ENCODE assay signal across 8 cellular contexts in the genomic region with DNA sequence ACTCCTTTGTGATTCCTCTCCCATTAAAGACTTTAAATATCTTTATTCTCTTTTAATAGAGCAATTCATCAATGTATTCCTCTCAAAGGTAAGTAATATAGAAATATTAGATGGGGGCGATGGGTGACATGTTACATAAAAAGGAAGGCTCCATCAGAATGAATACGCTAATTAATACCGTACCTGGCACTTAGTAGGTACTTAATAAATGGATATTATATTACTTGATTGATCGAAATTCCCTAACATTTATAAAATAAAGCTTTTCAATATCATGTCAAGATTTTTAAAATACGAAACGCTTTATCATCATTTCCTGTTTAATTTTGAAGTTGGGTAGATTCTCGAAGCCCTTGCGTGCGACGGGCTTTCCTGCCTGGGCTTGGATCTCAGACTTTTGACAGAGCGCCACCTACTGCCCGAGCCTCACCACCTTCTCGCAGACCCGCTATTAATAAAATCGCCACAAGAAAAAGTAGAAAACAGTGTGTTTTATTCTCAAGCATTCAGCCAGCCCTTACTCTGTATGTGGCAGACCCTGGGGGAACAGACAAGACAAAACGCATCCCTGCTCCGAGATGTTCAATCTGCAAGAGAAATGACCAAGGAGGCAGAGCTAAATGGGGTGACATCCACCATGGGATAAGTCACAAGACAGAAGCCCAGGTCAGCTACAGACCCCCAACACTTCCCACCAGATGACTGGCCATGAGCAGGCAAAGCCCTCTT.
DNase-seq lines count a peak whose midpoint lies in the region; ATAC-seq and TF ChIP-seq lines count a peak whose summit lies in the region.

No MANE protein-coding gene starts in this region.

- H3K9me3 ChIP-seq in gastroesophageal sphincter: peaks cover 0 to 2% (median 0%) of the 10 kb centered on the region in 3 donors
- no peaks in the 10 kb centered on the region for H3K9me3 ChIP-seq in trophoblast cell (ENCODE audit: insufficient read depth, low read depth, low read length)
- H3K9me3 ChIP-seq in tibial nerve: peaks cover 0 to 5% (median 0%) of the 10 kb centered on the region in 4 donors

- DNase-seq in Caki2 (ENCODE audit: low read depth) (peak; percentile 41), HL-60 (ENCODE audit: low read depth in 1 of 2, low spot score in 1 of 2) (peak; percentile 10 to 39), SHP77 (lab: John Stamatoyannopoulos, UW) (peak; percentile 40 to 77), trophoblast cell (peak; percentile 53 to 76), tibial nerve (ENCODE audit: low spot score in 2 of 2) (peak; percentile 74 to 77)
- peak; percentile 55 for DNase-seq in activated effector memory CD4-positive, alpha-beta T cell treated with Interleukin-2 at 50 U/mL for 16 hours

- H3K27ac ChIP-seq in HL-60 (replicated peaks): no peak overlapping the region
- no peak overlapping the region for H3K27ac ChIP-seq in gastroesophageal sphincter
- H3K27ac ChIP-seq in trophoblast cell (ENCODE audit: low read depth, low read length): no peak overlapping the region
- H3K27ac ChIP-seq in tibial nerve: no peak overlapping the region

- H3K79me1 ChIP-seq in trophoblast cell (ENCODE audit: low read length): no peaks in the 10 kb centered on the region

- TF ChIP-seq CTCF in HL-60 (IDR thresholded peaks at IDR 0.05; ENCODE audit: insufficient read depth, low read length) (peak; percentile 28), gastroesophageal sphincter (IDR thresholded peaks at IDR 0.05) (peak in 3 of 4 experiments; percentile 57 to 75 (median 65)), tibial nerve (IDR thresholded peaks at IDR 0.05) (peak; percentile 63 to 82 (median 71))

- no peak overlapping the region for H2AFZ ChIP-seq in trophoblast cell (ENCODE audit: insufficient read depth, low read length, poor library complexity)

- no peaks in the 10 kb centered on the region for H3K36me3 ChIP-seq in gastroesophageal sphincter
- H3K36me3 ChIP-seq in trophoblast cell (ENCODE audit: control insufficient read depth in 1 of 2, insufficient read depth in 2 of 2, low read length in 2 of 2): no peaks in the 10 kb centered on the region
- H3K36me3 ChIP-seq in tibial nerve: no peaks in the 10 kb centered on the region

- peaks cover 0 to 20% (median 0%) of the 10 kb centered on the region in 3 donors for H3K4me1 ChIP-seq in gastroesophageal sphincter
- H3K4me1 ChIP-seq in trophoblast cell (ENCODE audit: control insufficient read depth in 1 of 2, insufficient read depth in 2 of 2, low read length in 2 of 2): no peaks in the 10 kb centered on the region
- H3K4me1 ChIP-seq in tibial nerve: peaks cover 0 to 10% (median 2%) of the 10 kb centered on the region in 4 donors

- no peak overlapping the region for H3K4me2 ChIP-seq in trophoblast cell (ENCODE audit: low read length)

- H3K27me3 ChIP-seq in HL-60 (ENCODE audit: insufficient read depth, poor library complexity, severe bottlenecking): no peaks in the 10 kb centered on the region
- peaks cover 5% of the 10 kb centered on the region for H3K27me3 ChIP-seq in gastroesophageal sphincter
- H3K27me3 ChIP-seq in trophoblast cell (ENCODE audit: insufficient read depth, low read length): no peaks in the 10 kb centered on the region
- H3K27me3 ChIP-seq in tibial nerve: no peaks in the 10 kb centered on the region

- WGBS in gastroesophageal sphincter (ENCODE audit: low coverage in 1 of 2), 2 donors: 20 to 39% methylated on average over 7 to 17 of the region's 17 CpGs
- no CpG with 5 or more reads among the region's 17 CpGs for WGBS in trophoblast cell (ENCODE audit: extremely low coverage, insufficient coverage, insufficient read length)
- 16 to 17% methylated on average over 17 of the region's 17 CpGs for WGBS in tibial nerve, 2 donors

- H3K79me2 ChIP-seq in trophoblast cell (ENCODE audit: control insufficient read depth, insufficient read depth, low read length, poor library complexity): no peaks in the 10 kb centered on the region

- H3K9ac ChIP-seq in trophoblast cell (ENCODE audit: low read length): no peak overlapping the region

- no peak overlapping the region for H2BK120ac ChIP-seq in trophoblast cell (ENCODE audit: insufficient read depth, low read length, poor library complexity)

- TF ChIP-seq EP300 in gastroesophageal sphincter (IDR thresholded peaks at IDR 0.05): no peak
- no peak for TF ChIP-seq EP300 in tibial nerve (IDR thresholded peaks at IDR 0.05)

- in situ Hi-C loops in Caki2 (cut with HindIII; ENCODE audit: low pct_unique_long_range_greater_than_20kb, low sequenced_read_pairs): loop anchor here (25.0 kb wide), 1 partner anchor 307 kb away; no protein-coding TSS in a partner anchor

- no peak overlapping the region for H2BK12ac ChIP-seq in trophoblast cell (ENCODE audit: low read length)

- no peak overlapping the region for H3K23ac ChIP-seq in trophoblast cell (ENCODE audit: low read length)

- no peak overlapping the region for H2BK5ac ChIP-seq in trophoblast cell (ENCODE audit: low read depth, low read length, poor library complexity)

- H2AK5ac ChIP-seq in trophoblast cell (ENCODE audit: low read length): no peak overlapping the region

- H3K14ac ChIP-seq in trophoblast cell (ENCODE audit: low read length): no peak overlapping the region

- H4K91ac ChIP-seq in trophoblast cell (ENCODE audit: low read depth, low read length): no peak overlapping the region

- no peak overlapping the region for H4K8ac ChIP-seq in trophoblast cell (ENCODE audit: low read depth, low read length)

- H3K4me3 ChIP-seq in HL-60 (replicated peaks; ENCODE audit: insufficient read depth, low read length) (no peak overlapping the region), gastroesophageal sphincter (peak overlapping the region in 1 of 2 donors; percentile 8), trophoblast cell (ENCODE audit: low read depth, low read length) (no peak overlapping the region), tibial nerve (no peak overlapping the region)

- peak; percentile 57 for ATAC-seq in gastroesophageal sphincter
- ATAC-seq in HG02642 (IDR thresholded peaks at IDR 0.05; ENCODE audit: poor library complexity, unreplicated experiment): no peak

- TF ChIP-seq POLR2A in gastroesophageal sphincter (IDR thresholded peaks at IDR 0.05): no peak
- no peak for TF ChIP-seq POLR2A in tibial nerve (IDR thresholded peaks at IDR 0.05)

- no peak overlapping the region for H3K18ac ChIP-seq in trophoblast cell (ENCODE audit: low read length)

- no peak overlapping the region for H4K12ac ChIP-seq in trophoblast cell (ENCODE audit: low read depth, low read length)

- no peak overlapping the region for H3K4ac ChIP-seq in trophoblast cell (ENCODE audit: low read depth, low read length)

Comparison
In these comparisons a context has a peak if more than half of its experiments do, and no peak if none do; other contexts are left out.
1. DNase-seq: peak in every context shown above with its lines; median percentile 76 in tibial nerve; 64 in trophoblast cell; 58 in SHP77; 55 in activated effector memory CD4-positive, alpha-beta T cell treated with Interleukin-2 at 50 U/mL for 16 hours; 41 in Caki2; 24 in HL-60.